In genomic region chr1:9010781-9011323, GRCh38 we compare ENCODE assay signal across 17 cellular contexts. TPM values are rescaled to one million over a fixed set of nuclear protein-coding genes. Genes with fewer than 3 reads are reported as not detected.
DNase-seq lines count a peak whose midpoint lies in the region; ATAC-seq and TF ChIP-seq lines count a peak whose summit lies in the region.
"Had no signal": no experiment of that assay in that cellular context is flagged by ENCODE, and none has a peak within 500 bp of the region (broad histone marks: within the 10 kb centered on the region; RNA-seq: fewer than 3 reads in every experiment).

No MANE protein-coding gene starts in this region.

- no peaks in the 10 kb centered on the region for H3K36me3 Mint-ChIP-seq in osteocyte (ENCODE audit: unreplicated experiment)

- H3K27me3 Mint-ChIP-seq in osteocyte (ENCODE audit: unreplicated experiment), result peaks cover 15% of the 10 kb centered on the region

- H3K4me3 ChIP-seq in gastroesophageal sphincter (no peak overlapping the region), MG63 (no peak overlapping the region)
- H3K4me3 ChIP-seq: Peyer's patch had no signal

- intact Hi-C loops in sciatic nerve (cut with DNase I), result no loop called here

- no peak for TF ChIP-seq EP300 in gastroesophageal sphincter (IDR thresholded peaks at IDR 0.05)

- H3K27me3 ChIP-seq in gastroesophageal sphincter (no peaks in the 10 kb centered on the region), MG63 (no peaks in the 10 kb centered on the region)
- H3K27me3 ChIP-seq: Peyer's patch had no signal

- TF ChIP-seq CTCF in GM13976 (IDR thresholded peaks at IDR 0.05; ENCODE audit: borderline replicate concordance, control extremely low read depth, extremely low read depth, insufficient read depth, missing control alignments) (no peak), gastroesophageal sphincter (IDR thresholded peaks at IDR 0.05) (no peak), osteocyte (IDR thresholded peaks at IDR 0.05) (no peak)

- in situ Hi-C loops in GM13976 (cut with MboI; ENCODE audit: low sequenced_read_pairs, unreplicated experiment), result no loop called here

- no peak overlapping the region for H3K27ac Mint-ChIP-seq in osteocyte (ENCODE audit: unreplicated experiment)
- H3K27ac Mint-ChIP-seq: T-helper 2 cell treated with Interferon-gamma antibody and Interleukin-4, amounts not matched to agents 5 μg/mL and 100 μg/mL, for 36 hours had no signal

- no peaks in the 10 kb centered on the region for H3K9me3 Mint-ChIP-seq in osteocyte (ENCODE audit: unreplicated experiment)
- H3K9me3 Mint-ChIP-seq: stimulated activated naive CD8-positive, alpha-beta T cell treated with anti-CD3 and anti-CD28 coated beads, Interleukin-15, amount 100 ng/mL, for 72 hours; T-helper 2 cell treated with Interferon-gamma antibody and Interleukin-4, amounts not matched to agents 5 μg/mL and 100 μg/mL, for 36 hours had no signal

- peak; percentile 56 for ATAC-seq in HG02759 (IDR thresholded peaks at IDR 0.05; ENCODE audit: unreplicated experiment)
- peak; percentile 60 for ATAC-seq in gastroesophageal sphincter
- ATAC-seq in sciatic nerve, result peak; percentile 64
- ATAC-seq in GM21576 (IDR thresholded peaks at IDR 0.05; ENCODE audit: unreplicated experiment), result no peak
- no peak for ATAC-seq in GM19351 (IDR thresholded peaks at IDR 0.05; ENCODE audit: unreplicated experiment)

- H3K27ac ChIP-seq in gastroesophageal sphincter, result peak overlapping the region in 1 of 4 donors; percentile 39
- H3K27ac ChIP-seq: C4-2B, Peyer's patch had no signal

- H3K4me1 ChIP-seq in gastroesophageal sphincter, result peaks cover 0 to 7% (median 0%) of the 10 kb centered on the region in 3 donors

- TF ChIP-seq POLR2A in gastroesophageal sphincter (IDR thresholded peaks at IDR 0.05), result no peak

- DNase-seq in GM13976 (ENCODE audit: low spot score), result peak; percentile 66
- DNase-seq in sciatic nerve (ENCODE audit: low spot score), result no peak
- no peak for DNase-seq in osteocyte (ENCODE audit: extremely low spot score, unreplicated experiment)
- DNase-seq in MG63, result no peak
- DNase-seq: midbrain had no signal

- no peaks in the 10 kb centered on the region for H3K4me1 Mint-ChIP-seq in osteocyte (ENCODE audit: unreplicated experiment)

- H3K36me3 ChIP-seq in gastroesophageal sphincter, result no peaks in the 10 kb centered on the region
- no peaks in the 10 kb centered on the region for H3K36me3 ChIP-seq in MG63
- H3K36me3 ChIP-seq: Peyer's patch had no signal

- H3K4me3 Mint-ChIP-seq in osteocyte (ENCODE audit: unreplicated experiment), result no peak overlapping the region
- H3K4me3 Mint-ChIP-seq: stimulated activated naive CD8-positive, alpha-beta T cell treated with anti-CD3 and anti-CD28 coated beads, Interleukin-15, amount 100 ng/mL, for 72 hours; T-helper 2 cell treated with Interferon-gamma antibody and Interleukin-4, amounts not matched to agents 5 μg/mL and 100 μg/mL, for 36 hours had no signal

- H3K9me3 ChIP-seq in gastroesophageal sphincter, result no peaks in the 10 kb centered on the region
- no peaks in the 10 kb centered on the region for H3K9me3 ChIP-seq in MG63
- H3K9me3 ChIP-seq: Peyer's patch had no signal

- 83 to 91% methylated on average over 6 to 7 of the region's 8 CpGs for WGBS in gastroesophageal sphincter (ENCODE audit: low coverage in 1 of 2), 2 donors

RNA-seq across cellular contexts. Expression of gene SLC2A7, which starts 15.4 kb away (rescaled TPM):
- total RNA-seq in gastroesophageal sphincter (under 1 TPM in 1 of 4 donors, not detected in 3; 0.27 TPM), sciatic nerve (not detected), osteocyte (not detected in 2 replicates)
- total RNA-seq in MG63 (2014; rRNA removed; shearing (Covaris generic); ENCODE audit: low replicate concordance), result not detected in 2 replicates
- total RNA-seq: bronchial epithelial cell, epithelial cell of proximal tubule, G401, HT1080 had no signal

RNA-seq across cellular contexts. Expression of gene SLC2A5, which starts 58.6 kb away (rescaled TPM):
- total RNA-seq in gastroesophageal sphincter (1 to 10 TPM in 1 of 4 donors, under 1 TPM in 3; 0.16 to 2.7 (median 0.39) TPM), sciatic nerve (9.4 TPM), osteocyte (0.39 TPM in 1 of 2 replicates, not detected in the other)
- not detected in 2 replicates for total RNA-seq in MG63 (2014; rRNA removed; shearing (Covaris generic); ENCODE audit: low replicate concordance)
- total RNA-seq: epithelial cell of proximal tubule, HT1080 had no signal

Comparison
In these comparisons a context has a peak if more than half of its experiments do, and no peak if none do; other contexts are left out.
1. ATAC-seq: peak in HG02759 (single experiment), gastroesophageal sphincter (single experiment) and sciatic nerve (single experiment); none in GM21576 (single experiment) and GM19351 (single experiment).